In the genomic region with DNA sequence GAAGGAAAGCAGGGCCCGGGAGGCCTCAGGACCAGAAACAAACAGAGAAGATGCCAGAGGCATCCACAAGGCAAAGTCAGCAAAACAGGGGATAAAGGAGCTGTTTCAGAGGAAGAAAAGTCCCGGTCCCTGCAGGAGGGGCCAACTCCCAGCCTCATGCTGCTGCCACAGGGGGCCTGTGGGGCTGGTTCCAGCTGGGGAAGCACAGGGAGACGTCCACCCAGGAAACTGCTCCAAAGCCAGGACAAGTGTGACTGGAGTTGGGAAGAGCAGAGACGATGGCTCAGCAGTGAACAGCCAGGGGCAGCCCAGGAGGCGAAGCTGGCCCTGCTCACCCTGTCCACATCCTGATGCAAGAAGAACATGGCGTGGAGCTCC, we compare ENCODE assay signal across 18 cellular contexts.
"Had no signal": no experiment of that assay in that cellular context is flagged by ENCODE, and none has a peak within 500 bp of the region (broad histone marks: within the 10 kb centered on the region; RNA-seq: fewer than 3 reads in every experiment).

No MANE protein-coding gene starts in this region.

- H3K4me3 ChIP-seq: cardiac muscle cell, lower lobe of right lung, upper lobe of left lung had no signal

- H3K4me1 Mint-ChIP-seq: naive B cell had no signal

- H3K27me3 ChIP-seq: cardiac muscle cell, upper lobe of left lung had no signal

- H3K36me3 Mint-ChIP-seq: naive B cell had no signal

- H3K27ac Mint-ChIP-seq: activated T-helper 2 cell treated with anti-CD3 and anti-CD28 coated beads, Interferon-gamma antibody, Interleukin-2, Interleukin-4, amounts not matched to agents 10 μg/mL and 5 μg/mL and 100 μg/mL, durations not matched to agents 14 hours and 24 hours and 36 hours had no signal

- H3K4me1 ChIP-seq: lower lobe of right lung had no signal

- H3K36me3 ChIP-seq: cardiac muscle cell, lower lobe of right lung, neutrophil, upper lobe of left lung had no signal

- H3K9me3 ChIP-seq: lower lobe of right lung, neutrophil, SK-N-SH, upper lobe of left lung had no signal

- H3K9ac ChIP-seq: SK-N-SH had no signal

- H3K4me3 Mint-ChIP-seq: naive B cell had no signal

- DNase-seq: activated CD4-positive, alpha-beta T cell treated with anti-CD3 and anti-CD28 coated beads, Interleukin-2, amount 50 U/mL, for 1 hour; activated naive CD4-positive, alpha-beta T cell treated with anti-CD3 and anti-CD28 coated beads, Interleukin-2, amount 50 U/mL, for 16 hours; activated T-cell treated with anti-CD3 and anti-CD28 coated beads, Interleukin-2, amount 50 U/mL, for 1 hour; effector CD8-positive, alpha-beta T cell; foreskin fibroblast; left colon; lower lobe of right lung; naive B cell; small intestine; stimulated activated naive CD8-positive, alpha-beta T cell treated with anti-CD3 and anti-CD28 coated beads, Interleukin-15, Interleukin-2, amounts not matched to agents 100 U/mL and 50 U/mL, for 24 hours; T-helper 1 cell; T1000; upper lobe of left lung had no signal

- ATAC-seq: left colon; right cardiac atrium; stimulated activated naive CD8-positive, alpha-beta T cell treated with anti-CD3 and anti-CD28 coated beads, Interleukin-15, Interleukin-2, amounts not matched to agents 100 U/mL and 50 U/mL, for 24 hours had no signal

- H3K27ac ChIP-seq: cardiac muscle cell, lower lobe of right lung, neutrophil, upper lobe of left lung had no signal

- H3K9me3 Mint-ChIP-seq: activated T-helper 2 cell treated with anti-CD3 and anti-CD28 coated beads, Interferon-gamma antibody, Interleukin-2, Interleukin-4, amounts not matched to agents 10 μg/mL and 5 μg/mL and 100 μg/mL, durations not matched to agents 14 hours and 24 hours and 36 hours; naive B cell had no signal
